Comparison of ENCODE assay signal across 9 cellular contexts in genomic region chrX:24426340-24426913, GRCh38. TPM values are rescaled to one million over a fixed set of nuclear protein-coding genes. Genes with fewer than 3 reads are reported as not detected.
A peak's percentile ranks its signal among the peaks of the same experiment; 100 is the strongest.
DNase-seq lines count a peak whose midpoint lies in the region; ATAC-seq, FAIRE-seq and TF ChIP-seq lines count a peak whose summit lies in the region.
"Had no signal": no experiment of that assay in that cellular context is flagged by ENCODE, and none has a peak within 500 bp of the region (broad histone marks: within the 10 kb centered on the region; RNA-seq: fewer than 3 reads in every experiment).

No MANE protein-coding gene starts in this region.

- no peak for DNase-seq in GM12891 (ENCODE audit: insufficient read length, low spot score)
- DNase-seq in MM.1S = peak; percentile 18
- no peak for DNase-seq in effector memory CD8-positive, alpha-beta T cell
- no peak for DNase-seq in osteoblast (ENCODE audit: insufficient read length, low spot score, missing footprints)
- DNase-seq in NCI-H2107 (lab: John Stamatoyannopoulos, UW) = no peak
- DNase-seq in right atrium auricular region (ENCODE audit: low spot score) = no peak
- no peak for DNase-seq in Peyer's patch
- DNase-seq: NCI-H345 had no signal

- no peaks in the 10 kb centered on the region for H3K9me3 Mint-ChIP-seq in effector memory CD8-positive, alpha-beta T cell

- H3K4me3 ChIP-seq in MM.1S (ENCODE audit: low read length) (no peak overlapping the region), osteoblast (ENCODE audit: insufficient read depth, low read length) (peak overlapping the region; percentile 19), right atrium auricular region (no peak overlapping the region), Peyer's patch (no peak overlapping the region)

- TF ChIP-seq POLR2A in GM12891 (IDR thresholded peaks at IDR 0.05; ENCODE audit: low read depth, low read length) (no peak), Peyer's patch (IDR thresholded peaks at IDR 0.05) (no peak)

- H3K9ac ChIP-seq in MM.1S (ENCODE audit: low read length) = no peak overlapping the region

- H3K9me3 ChIP-seq in MM.1S (replicated peaks; ENCODE audit: insufficient read depth, low read length) (no peaks in the 10 kb centered on the region), osteoblast (ENCODE audit: low read depth, low read length) (no peaks in the 10 kb centered on the region), right atrium auricular region (no peaks in the 10 kb centered on the region), Peyer's patch (no peaks in the 10 kb centered on the region)

- peak; percentile 85 for FAIRE-seq in GM12891 (lab: Jason Lieb, UNC)

- H3F3A ChIP-seq in MM.1S (ENCODE audit: insufficient read depth, low read length) = no peaks in the 10 kb centered on the region

- H3K27ac Mint-ChIP-seq in effector memory CD8-positive, alpha-beta T cell = peak overlapping the region in 1 of 2 donors; percentile 35

- H4K20me1 ChIP-seq in MM.1S (ENCODE audit: insufficient read depth, low read length) (no peaks in the 10 kb centered on the region), osteoblast (ENCODE audit: insufficient read depth, low read length) (no peaks in the 10 kb centered on the region)

- peak overlapping the region; percentile 24; the same call in 1 of the 2 replicates for H3K4me2 ChIP-seq in MM.1S (ENCODE audit: low read depth, low read length)
- H3K4me2 ChIP-seq in osteoblast (ENCODE audit: insufficient read depth, low read length) = peak overlapping the region; percentile 28

- no peaks in the 10 kb centered on the region for H3K36me3 ChIP-seq in MM.1S (replicated peaks; ENCODE audit: insufficient read depth, low read length)
- H3K36me3 ChIP-seq in osteoblast (ENCODE audit: insufficient read depth, low read length) = no peaks in the 10 kb centered on the region
- H3K36me3 ChIP-seq in right atrium auricular region = no peaks in the 10 kb centered on the region
- H3K36me3 ChIP-seq in Peyer's patch = no peaks in the 10 kb centered on the region

- peak; percentile 69 for ATAC-seq in effector memory CD8-positive, alpha-beta T cell (replicated peaks)
- no peak for ATAC-seq in GM19467 (IDR thresholded peaks at IDR 0.05; ENCODE audit: unreplicated experiment)

- peak overlapping the region; percentile 67 for H2AFZ ChIP-seq in MM.1S (ENCODE audit: low read length)
- peak overlapping the region; percentile 81 for H2AFZ ChIP-seq in osteoblast (ENCODE audit: low read length)

- H3K79me2 ChIP-seq in MM.1S (ENCODE audit: low read length) (no peaks in the 10 kb centered on the region), osteoblast (ENCODE audit: insufficient read depth, low read length) (no peaks in the 10 kb centered on the region)

- H3K27me3 ChIP-seq in MM.1S (replicated peaks; ENCODE audit: insufficient read depth, low read length) (no peaks in the 10 kb centered on the region), osteoblast (ENCODE audit: insufficient read depth, low read length) (no peaks in the 10 kb centered on the region), right atrium auricular region (no peaks in the 10 kb centered on the region), Peyer's patch (no peaks in the 10 kb centered on the region)

- H3K27ac ChIP-seq in MM.1S (ENCODE audit: low read length) (no peak overlapping the region), osteoblast (ENCODE audit: low read depth, low read length) (no peak overlapping the region), right atrium auricular region (no peak overlapping the region), Peyer's patch (peak overlapping the region in 2 of 4 donors; percentile 77 to 78)

- peaks cover 0 to 2% of the 10 kb centered on the region in 2 donors for H3K4me1 Mint-ChIP-seq in effector memory CD8-positive, alpha-beta T cell (ENCODE audit: low read depth in 2 of 2)

- no peaks in the 10 kb centered on the region for H3K9me2 ChIP-seq in MM.1S (replicated peaks; ENCODE audit: insufficient read depth, low read length)

- no peak overlapping the region for H3K4me3 Mint-ChIP-seq in effector memory CD8-positive, alpha-beta T cell

- no peaks in the 10 kb centered on the region for H3K36me3 Mint-ChIP-seq in effector memory CD8-positive, alpha-beta T cell (ENCODE audit: insufficient read depth)

- no peaks in the 10 kb centered on the region for H3K4me1 ChIP-seq in MM.1S (ENCODE audit: low read length)
- H3K4me1 ChIP-seq in osteoblast (ENCODE audit: insufficient read depth, low read length) = peaks cover 13% of the 10 kb centered on the region
- H3K4me1 ChIP-seq in right atrium auricular region = no peaks in the 10 kb centered on the region
- H3K4me1 ChIP-seq in Peyer's patch = peaks cover 0 to 10% (median 0%) of the 10 kb centered on the region in 4 donors

- no peaks in the 10 kb centered on the region for H3K27me3 Mint-ChIP-seq in effector memory CD8-positive, alpha-beta T cell

- no peak for TF ChIP-seq CTCF in MM.1S (IDR thresholded peaks at IDR 0.05; ENCODE audit: low read length)
- no peak for TF ChIP-seq CTCF in osteoblast (IDR thresholded peaks at IDR 0.05; ENCODE audit: extremely low read depth, low read depth, low read length)
- TF ChIP-seq CTCF in right atrium auricular region (IDR thresholded peaks at IDR 0.05) = no peak
- no peak for TF ChIP-seq CTCF in Peyer's patch (IDR thresholded peaks at IDR 0.05)

TF ChIP-seq in GM12891, 5 proteins besides CTCF, POLR2A, EP300 and RAD21:
- no peak for TF ChIP-seq TAF1 (IDR thresholded peaks at IDR 0.05; ENCODE audit: low read depth, low read length)
- TF ChIP-seq SPI1 (IDR thresholded peaks at IDR 0.05; ENCODE audit: low read depth, low read length) = no peak
- TF ChIP-seq PAX5 (IDR thresholded peaks at IDR 0.05; ENCODE audit: insufficient read depth, low read length, severe bottlenecking) = no peak
- no peak for TF ChIP-seq POLR2AphosphoS5 (IDR thresholded peaks at IDR 0.05; ENCODE audit: low read depth, low read length)

RNA-seq across cellular contexts. Expression of gene PDK3, which starts 38.7 kb away (rescaled TPM):
- polyA plus RNA-seq in GM12891 (2012; ENCODE audit: low read depth, missing spikeins) = 15.1 TPM
- total RNA-seq in osteoblast = 8.5 and 9.0 TPM in 2 replicates
- 10 to 100 TPM; 30.0 to 34.3 TPM for total RNA-seq in right atrium auricular region
- 10 to 100 TPM; 26.4 to 56.0 (median 32.5) TPM for total RNA-seq in Peyer's patch
